In genomic region chr1:146938242-146938902, GRCh38 we compare ENCODE assay signal across 8 cellular contexts. TPM values are rescaled to one million over a fixed set of nuclear protein-coding genes. Genes with fewer than 3 reads are reported as not detected.
A peak's percentile ranks its signal among the peaks of the same experiment; 100 is the strongest.
DNase-seq lines count a peak whose midpoint lies in the region; ATAC-seq lines count a peak whose summit lies in the region.
"Not testable (repeated sequence)": the region's sequence is repeated elsewhere in the genome, so short reads cannot be mapped to it uniquely, and the experiment has no call there.

Gene NBPF12 (plus strand): TSS chr1:146938324. CDS start chr1:146960144, 21,820 bp downstream.

- H3K27ac ChIP-seq in effector memory CD4-positive, alpha-beta T cell (ENCODE audit: insufficient read depth, low read length, poor library complexity, severe bottlenecking) = peak within 1 kb of the TSS; percentile 70
- H3K27ac ChIP-seq in mesenchymal stem cell (ENCODE audit: low read length, poor library complexity, severe bottlenecking) = peak within 1 kb of the TSS; percentile 76

- H3K36me3 ChIP-seq in effector memory CD4-positive, alpha-beta T cell (ENCODE audit: control insufficient read depth, insufficient read depth, low read length); mesenchymal stem cell (ENCODE audit: control insufficient read depth in 1 of 2, insufficient read depth in 2 of 2, low read depth in 1 of 2, low read length in 2 of 2): not testable (repeated sequence)

- H3K23ac ChIP-seq in mesenchymal stem cell (ENCODE audit: low read length in 2 of 2) = not testable (repeated sequence)

- H3K9me3 ChIP-seq in effector memory CD4-positive, alpha-beta T cell (ENCODE audit: control insufficient read depth, low read length); mesenchymal stem cell (ENCODE audit: control insufficient read depth, low read length): not testable (repeated sequence)

- peak within 1 kb of the TSS; percentile 57 for H2BK5ac ChIP-seq in mesenchymal stem cell (ENCODE audit: low read depth, low read length, poor library complexity, severe bottlenecking)

- under 1% methylated on average over 31 of the region's 61 CpGs for WGBS in mesenchymal stem cell

- not testable (repeated sequence) for H3K27me3 ChIP-seq in effector memory CD4-positive, alpha-beta T cell (replicated peaks; ENCODE audit: control insufficient read depth, insufficient read depth, low read length, poor library complexity, severe bottlenecking); mesenchymal stem cell (ENCODE audit: control insufficient read depth in 1 of 2, insufficient read depth in 1 of 2, low read length in 2 of 2)

- not testable (repeated sequence) for H2BK120ac ChIP-seq in mesenchymal stem cell (ENCODE audit: low read depth, low read length)

- ATAC-seq in GM21381 (IDR thresholded peaks at IDR 0.05; ENCODE audit: unreplicated experiment) = peak; percentile 74

- H3K4me1 ChIP-seq in effector memory CD4-positive, alpha-beta T cell (ENCODE audit: control insufficient read depth, insufficient read depth, low read length, poor library complexity, severe bottlenecking); mesenchymal stem cell (ENCODE audit: control insufficient read depth, insufficient read depth, low read depth, low read length): not testable (repeated sequence)

- H2BK15ac ChIP-seq in mesenchymal stem cell (ENCODE audit: low read depth, poor library complexity, severe bottlenecking) = not testable (repeated sequence)

- H2AK5ac ChIP-seq in mesenchymal stem cell (ENCODE audit: low read length, severe bottlenecking) = not testable (repeated sequence)

- peak within 1 kb of the TSS; percentile 79 for H3K4me2 ChIP-seq in mesenchymal stem cell (ENCODE audit: low read length, poor library complexity, severe bottlenecking)

- not testable (repeated sequence) for H3K4ac ChIP-seq in mesenchymal stem cell (ENCODE audit: low read depth in 1 of 2, low read length in 2 of 2)

- H3K4me3 ChIP-seq in effector memory CD4-positive, alpha-beta T cell (ENCODE audit: insufficient read depth, low read depth, low read length, poor library complexity, severe bottlenecking) = peak within 1 kb of the TSS; percentile 70
- H3K4me3 ChIP-seq in mesenchymal stem cell (ENCODE audit: insufficient read depth in 1 of 2, low read depth in 1 of 2, low read length in 2 of 2) = peak within 1 kb of the TSS; percentile 70 to 80

- DNase-seq in COLO668 (lab: John Stamatoyannopoulos, UW; ENCODE audit: unreplicated experiment) (peak; percentile 90), HUDEP-2 (lab: John Stamatoyannopoulos, UW; ENCODE audit: unreplicated experiment in 76 of 76) (peak in 71 of 76 experiments; percentile 1 to 79 (median 51)), NOMO-1 treated with dmso at 0.1 percent for 144 hours (lab: John Stamatoyannopoulos, UW; ENCODE audit: unreplicated experiment) (peak; percentile 49), mesenchymal stem cell (peak; percentile 83)
- DNase-seq in activated CD8-positive, alpha-beta memory T cell treated with anti-CD3 and anti-CD28 coated beads for 24 hours = peak; percentile 91
- peak; percentile 53 to 63 (median 60) for DNase-seq in effector memory CD4-positive, alpha-beta T cell
- peak; percentile 64 to 68 (median 65) for DNase-seq in stimulated activated CD4-positive, alpha-beta T cell treated with anti-CD3 and anti-CD28 coated beads, TNF-alpha, amount 100 ng/mL, for 4 hours (ENCODE audit: low read depth in 3 of 3)

- H3K18ac ChIP-seq in mesenchymal stem cell (ENCODE audit: low read depth in 1 of 2, low read length in 2 of 2) = peak within 1 kb of the TSS; percentile 28 to 93

- H4K8ac ChIP-seq in mesenchymal stem cell (ENCODE audit: low read length) = peak within 1 kb of the TSS; percentile 60

- H2AFZ ChIP-seq in mesenchymal stem cell (ENCODE audit: low read depth, low read length) = peak within 1 kb of the TSS; percentile 61

- not testable (repeated sequence) for H4K91ac ChIP-seq in mesenchymal stem cell (ENCODE audit: low read length)

- H3K9ac ChIP-seq in mesenchymal stem cell (ENCODE audit: low read length) = peak within 1 kb of the TSS; percentile 89

- H3K79me1 ChIP-seq in mesenchymal stem cell (replicated peaks; ENCODE audit: low read length, poor library complexity, severe bottlenecking) = not testable (repeated sequence)

- H2BK12ac ChIP-seq in mesenchymal stem cell (ENCODE audit: low read length in 2 of 2) = not testable (repeated sequence)

- not testable (repeated sequence) for H3K14ac ChIP-seq in mesenchymal stem cell (ENCODE audit: low read length in 2 of 2)

RNA-seq across cellular contexts. Expression of gene NBPF12, which starts in this region (rescaled TPM):
- 4.1 TPM for polyA plus RNA-seq in mesenchymal stem cell (2013, experiment 1 of 2)
- polyA plus RNA-seq in mesenchymal stem cell (2013, experiment 2 of 2) = 4.1 TPM

Comparison
In these comparisons a context has a peak if more than half of its experiments do, and no peak if none do; other contexts are left out.
1. Peak in every context shown above with its lines: DNase-seq, ATAC-seq, H3K4me3 ChIP-seq and H3K27ac ChIP-seq.